Comparison of ENCODE assay signal across 21 cellular contexts in genomic region chr15:82613764-82614163, GRCh38. TPM values are rescaled to one million over a fixed set of nuclear protein-coding genes. Genes with fewer than 3 reads are reported as not detected.
"Had no signal": no experiment of that assay in that cellular context is flagged by ENCODE, and none has a peak within 500 bp of the region (broad histone marks: within the 10 kb centered on the region; RNA-seq: fewer than 3 reads in every experiment).

No MANE protein-coding gene starts in this region.

- DNase-seq: activated CD4-positive, alpha-beta memory T cell treated with anti-CD3 and anti-CD28 coated beads, Interleukin-2, amount 10 ng/mL, durations not matched to agents 7 days and 5 days; activated CD4-positive, alpha-beta T cell treated with anti-CD3 and anti-CD28 coated beads for 4 hours; activated CD8-positive, alpha-beta memory T cell treated with anti-CD3 and anti-CD28 coated beads, Interleukin-2, amount 10 ng/mL, durations not matched to agents 7 days and 5 days; amniotic stem cell; endodermal cell; gastrocnemius medialis; kidney glomerular epithelial cell; left ventricle myocardium superior; mucosa of descending colon; naive B cell; sigmoid colon; stimulated activated CD4-positive, alpha-beta T cell treated with anti-CD3 and anti-CD28 coated beads, Interleukin-4, amount 100 ng/mL, for 24 hours had no signal

- H3K36me3 Mint-ChIP-seq: activated CD8-positive, alpha-beta memory T cell treated with anti-CD3 and anti-CD28 coated beads, Interleukin-2, amount 10 ng/mL, durations not matched to agents 7 days and 5 days; memory B cell; naive B cell; stimulated activated effector memory CD8-positive, alpha-beta T cell treated with anti-CD3 and anti-CD28 coated beads, Interleukin-12 subunit alpha, Interleukin-12 subunit beta, amount 100 ng/mL, for 72 hours; WTC11 had no signal

- H3K27me3 ChIP-seq: gastrocnemius medialis, pancreas, sigmoid colon had no signal

- H3K27ac ChIP-seq: gastrocnemius medialis, heart left ventricle, pancreas, sigmoid colon, thoracic aorta had no signal

- ATAC-seq: activated CD8-positive, alpha-beta memory T cell treated with anti-CD3 and anti-CD28 coated beads, Interleukin-2, amount 10 ng/mL, durations not matched to agents 7 days and 5 days; gastrocnemius medialis; heart left ventricle; left ventricle myocardium superior; mucosa of descending colon; pancreas; stimulated activated effector memory CD8-positive, alpha-beta T cell treated with anti-CD3 and anti-CD28 coated beads, Interleukin-12 subunit alpha, Interleukin-12 subunit beta, amount 100 ng/mL, for 72 hours; WTC11 had no signal

- H3K4me3 ChIP-seq: gastrocnemius medialis, heart left ventricle, mucosa of descending colon, pancreas, sigmoid colon, thoracic aorta had no signal

- H3K27me3 Mint-ChIP-seq: activated naive CD8-positive, alpha-beta T cell had no signal

- H3K4me1 ChIP-seq: gastrocnemius medialis, heart left ventricle, pancreas, sigmoid colon had no signal

- H3K9me3 ChIP-seq: gastrocnemius medialis, heart left ventricle, mucosa of descending colon, pancreas, sigmoid colon, thoracic aorta had no signal

- H3K36me3 ChIP-seq: gastrocnemius medialis, heart left ventricle, pancreas, sigmoid colon, thoracic aorta had no signal

- H3K4me3 Mint-ChIP-seq: activated CD4-positive, alpha-beta memory T cell treated with anti-CD3 and anti-CD28 coated beads, Interleukin-2, amount 10 ng/mL, durations not matched to agents 7 days and 5 days; activated CD8-positive, alpha-beta memory T cell treated with anti-CD3 and anti-CD28 coated beads, Interleukin-2, amount 10 ng/mL, durations not matched to agents 7 days and 5 days; activated naive CD8-positive, alpha-beta T cell; endodermal cell; memory B cell; naive B cell; stimulated activated effector memory CD8-positive, alpha-beta T cell treated with anti-CD3 and anti-CD28 coated beads, Interleukin-12 subunit alpha, Interleukin-12 subunit beta, amount 100 ng/mL, for 72 hours; T-helper 2 cell treated with Interferon-gamma antibody and Interleukin-4, amounts not matched to agents 5 μg/mL and 100 μg/mL, for 36 hours; WTC11 had no signal

- H3K9me3 Mint-ChIP-seq: activated CD4-positive, alpha-beta memory T cell treated with anti-CD3 and anti-CD28 coated beads, Interleukin-2, amount 10 ng/mL, durations not matched to agents 7 days and 5 days; endodermal cell; memory B cell; stimulated activated effector memory CD8-positive, alpha-beta T cell treated with anti-CD3 and anti-CD28 coated beads, Interleukin-12 subunit alpha, Interleukin-12 subunit beta, amount 100 ng/mL, for 72 hours; T-helper 2 cell treated with Interferon-gamma antibody and Interleukin-4, amounts not matched to agents 5 μg/mL and 100 μg/mL, for 36 hours; WTC11 had no signal

- H3K4me1 Mint-ChIP-seq: activated CD4-positive, alpha-beta memory T cell treated with anti-CD3 and anti-CD28 coated beads, Interleukin-2, amount 10 ng/mL, durations not matched to agents 7 days and 5 days; activated CD8-positive, alpha-beta memory T cell treated with anti-CD3 and anti-CD28 coated beads, Interleukin-2, amount 10 ng/mL, durations not matched to agents 7 days and 5 days; memory B cell; naive B cell; stimulated activated effector memory CD8-positive, alpha-beta T cell treated with anti-CD3 and anti-CD28 coated beads, Interleukin-12 subunit alpha, Interleukin-12 subunit beta, amount 100 ng/mL, for 72 hours; WTC11 had no signal

- H3K27ac Mint-ChIP-seq: activated CD4-positive, alpha-beta memory T cell treated with anti-CD3 and anti-CD28 coated beads, Interleukin-2, amount 10 ng/mL, durations not matched to agents 7 days and 5 days; activated CD8-positive, alpha-beta memory T cell treated with anti-CD3 and anti-CD28 coated beads, Interleukin-2, amount 10 ng/mL, durations not matched to agents 7 days and 5 days; activated naive CD8-positive, alpha-beta T cell; endodermal cell; memory B cell; naive B cell; stimulated activated effector memory CD8-positive, alpha-beta T cell treated with anti-CD3 and anti-CD28 coated beads, Interleukin-12 subunit alpha, Interleukin-12 subunit beta, amount 100 ng/mL, for 72 hours; T-helper 2 cell treated with Interferon-gamma antibody and Interleukin-4, amounts not matched to agents 5 μg/mL and 100 μg/mL, for 36 hours; WTC11 had no signal

RNA-seq across cellular contexts. Expression of gene CPEB1, which starts 33.4 kb away (rescaled TPM):
- total RNA-seq: activated CD4-positive, alpha-beta memory T cell treated with anti-CD3 and anti-CD28 coated beads, Interleukin-2, amount 10 ng/mL, durations not matched to agents 7 days and 5 days; activated CD8-positive, alpha-beta memory T cell treated with anti-CD3 and anti-CD28 coated beads, Interleukin-2, amount 10 ng/mL, durations not matched to agents 7 days and 5 days; dermis microvascular lymphatic vessel endothelial cell had no signal
